In the genomic region with DNA sequence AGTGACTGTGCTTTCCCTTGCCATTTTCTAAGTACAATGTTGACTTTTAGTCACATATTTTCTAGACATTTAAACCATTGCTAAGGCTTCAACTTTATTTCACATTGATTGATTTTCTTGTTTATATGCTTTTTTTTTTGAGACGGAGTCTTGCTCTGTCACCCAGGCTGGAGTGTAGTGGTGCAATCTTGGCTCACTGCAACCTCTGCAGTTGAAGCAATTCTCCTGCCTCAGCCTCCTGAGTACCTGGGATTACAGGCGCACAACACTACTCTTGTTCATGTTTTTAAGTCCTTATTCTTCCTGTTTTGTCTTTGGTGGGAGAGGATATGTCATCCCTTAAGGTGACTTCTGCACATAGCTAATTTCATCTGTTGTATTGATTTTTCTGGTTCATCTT, we compare ENCODE assay signal across 1 cellular context.
TF ChIP-seq lines count a peak whose summit lies in the region.

No MANE protein-coding gene starts in this region.

TF ChIP-seq in A549, 52 proteins besides CTCF, POLR2A, EP300 and RAD21 (continued from another document):
- TF ChIP-seq, protein P1, sequence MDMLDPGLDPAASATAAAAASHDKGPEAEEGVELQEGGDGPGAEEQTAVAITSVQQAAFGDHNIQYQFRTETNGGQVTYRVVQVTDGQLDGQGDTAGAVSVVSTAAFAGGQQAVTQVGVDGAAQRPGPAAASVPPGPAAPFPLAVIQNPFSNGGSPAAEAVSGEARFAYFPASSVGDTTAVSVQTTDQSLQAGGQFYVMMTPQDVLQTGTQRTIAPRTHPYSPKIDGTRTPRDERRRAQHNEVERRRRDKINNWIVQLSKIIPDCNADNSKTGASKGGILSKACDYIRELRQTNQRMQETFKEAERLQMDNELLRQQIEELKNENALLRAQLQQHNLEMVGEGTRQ (IDR thresholded peaks at IDR 0.05) = no peak
- TF ChIP-seq JUNB (IDR thresholded peaks at IDR 0.05) (no peak), FOSB (CRISPR knock-in tag; IDR thresholded peaks at IDR 0.05) (no peak), CBX2 (IDR thresholded peaks at IDR 0.05; ENCODE audit: borderline replicate concordance, low read depth) (no peak), NFE2L2 (conservative IDR thresholded peaks at IDR 0.05; ENCODE audit: low read length) (no peak), ZNF302 (CRISPR knock-in tag; IDR thresholded peaks at IDR 0.05) (no peak), MYC (IDR thresholded peaks at IDR 0.05; ENCODE audit: borderline replicate concordance, low read length) (no peak), JUN (IDR thresholded peaks at IDR 0.05) (no peak), EHF (CRISPR knock-in tag; IDR thresholded peaks at IDR 0.05) (no peak)
